Comparison of ENCODE assay signal across 23 cellular contexts in genomic region chr5:28516657-28517175, GRCh38.
A peak's percentile ranks its signal among the peaks of the same experiment; 100 is the strongest.
DNase-seq lines count a peak whose midpoint lies in the region; ATAC-seq and TF ChIP-seq lines count a peak whose summit lies in the region.
"Had no signal": no experiment of that assay in that cellular context is flagged by ENCODE, and none has a peak within 500 bp of the region (broad histone marks: within the 10 kb centered on the region; RNA-seq: fewer than 3 reads in every experiment).

No MANE protein-coding gene starts in this region.

- intact Hi-C loops in CD8-positive, alpha-beta T cell (cut with DNase I, micrococcal nuclease) = no loop called here

- H3K4me3 Mint-ChIP-seq in neural progenitor cell = no peak overlapping the region
- no peak overlapping the region for H3K4me3 Mint-ChIP-seq in CD8-positive, alpha-beta T cell
- H3K4me3 Mint-ChIP-seq: CD4-positive, alpha-beta T cell had no signal

- H3F3A ChIP-seq in neural progenitor cell (ENCODE audit: low read depth) = no peaks in the 10 kb centered on the region

- no peaks in the 10 kb centered on the region for H3K27me3 Mint-ChIP-seq in neural progenitor cell (ENCODE audit: insufficient read depth, low read depth)
- H3K27me3 Mint-ChIP-seq in CD8-positive, alpha-beta T cell (ENCODE audit: low read depth) = no peaks in the 10 kb centered on the region
- H3K27me3 Mint-ChIP-seq: CD4-positive, alpha-beta T cell had no signal

- no peak for TF ChIP-seq CTCF in neural progenitor cell (IDR thresholded peaks at IDR 0.05)
- TF ChIP-seq CTCF in CD8-positive, alpha-beta T cell (IDR thresholded peaks at IDR 0.05) = no peak

- H3K4me3 ChIP-seq in neural progenitor cell = no peak overlapping the region
- H3K4me3 ChIP-seq in CD8-positive, alpha-beta T cell (ENCODE audit: low read depth, low read length) = no peak overlapping the region
- H3K4me3 ChIP-seq: BLaER1 had no signal

- POLR2A ChIA-PET in CD8-positive, alpha-beta T cell (lab: Charles Lee) = no interaction called here

- peaks cover 19% of the 10 kb centered on the region for H3K4me1 ChIP-seq in neural progenitor cell
- H3K4me1 ChIP-seq in CD8-positive, alpha-beta T cell (ENCODE audit: insufficient read depth, low read length) = no peaks in the 10 kb centered on the region
- H3K4me1 ChIP-seq: Caco-2 had no signal

- peaks cover 10% of the 10 kb centered on the region for H3K9me3 Mint-ChIP-seq in neural progenitor cell
- H3K9me3 Mint-ChIP-seq in CD8-positive, alpha-beta T cell = peaks cover 21% of the 10 kb centered on the region

- no peaks in the 10 kb centered on the region for H4K20me1 ChIP-seq in neural progenitor cell (ENCODE audit: low read depth)
- H4K20me1 ChIP-seq: BLaER1 had no signal

- H3K27me3 ChIP-seq in neural progenitor cell = no peaks in the 10 kb centered on the region
- no peaks in the 10 kb centered on the region for H3K27me3 ChIP-seq in CD8-positive, alpha-beta T cell (ENCODE audit: insufficient read depth, low read length)
- H3K27me3 ChIP-seq: BLaER1 had no signal

- peak; percentile 55 for DNase-seq in astrocyte of the hippocampus (ENCODE audit: low read depth, low spot score)
- peak; percentile 31 for DNase-seq in iris pigment epithelial cell (ENCODE audit: low read depth)
- peak; percentile 75 for DNase-seq in neural progenitor cell (ENCODE audit: low spot score)
- DNase-seq in globus pallidus (ENCODE audit: low spot score) = no peak
- DNase-seq in CD8-positive, alpha-beta T cell = no peak
- no peak for DNase-seq in A172 (ENCODE audit: low spot score)
- DNase-seq: ACHN; Caco-2; CD4-positive, alpha-beta T cell; DMS 273 treated with DMSO at 0.1 percent for 48 hours; H7; MM.1S; NCI-H1092; NCI-H1436 treated with DMSO at 0.1 percent for 48 hours; NCI-H1930; NCI-H226; NCI-H524; NCI-H774; NK-92 treated with Interleukin-12 subunit alpha and Interleukin-12 subunit beta, amount 100 ng/mL, for 24 hours; SIG-M5; SK-N-SH had no signal

- H2AFZ ChIP-seq in neural progenitor cell (replicated peaks) = no peak overlapping the region

- CTCF ChIA-PET in CD8-positive, alpha-beta T cell (lab: Charles Lee) = no interaction called here

- ATAC-seq in CD8-positive, alpha-beta T cell = no peak
- no peak for ATAC-seq in HG03521 (IDR thresholded peaks at IDR 0.05; ENCODE audit: unreplicated experiment)

- H3K36me3 Mint-ChIP-seq in neural progenitor cell = no peaks in the 10 kb centered on the region
- H3K36me3 Mint-ChIP-seq in CD8-positive, alpha-beta T cell = no peaks in the 10 kb centered on the region

- H3K4me2 ChIP-seq in neural progenitor cell = peak overlapping the region; percentile 50
- H3K4me2 ChIP-seq: BLaER1, SK-N-SH had no signal

- peaks cover 8% of the 10 kb centered on the region for H3K36me3 ChIP-seq in neural progenitor cell
- H3K36me3 ChIP-seq in CD8-positive, alpha-beta T cell (ENCODE audit: insufficient read depth, low read length) = no peaks in the 10 kb centered on the region
- H3K36me3 ChIP-seq: BLaER1 had no signal

- no peaks in the 10 kb centered on the region for H3K79me2 ChIP-seq in neural progenitor cell (ENCODE audit: low read depth)

- no peak overlapping the region for H3K9ac ChIP-seq in neural progenitor cell
- H3K9ac ChIP-seq: BLaER1, SK-N-SH had no signal

- peaks cover under 1% of the 10 kb centered on the region for H3K9me3 ChIP-seq in neural progenitor cell (ENCODE audit: low read depth)
- H3K9me3 ChIP-seq in CD8-positive, alpha-beta T cell (ENCODE audit: low read length) = no peaks in the 10 kb centered on the region
- H3K9me3 ChIP-seq: SK-N-SH had no signal

- peaks cover 8% of the 10 kb centered on the region for H3K4me1 Mint-ChIP-seq in neural progenitor cell
- H3K4me1 Mint-ChIP-seq in CD8-positive, alpha-beta T cell (ENCODE audit: low read depth) = no peaks in the 10 kb centered on the region

- H3K27ac ChIP-seq in neural progenitor cell = no peak overlapping the region
- H3K27ac ChIP-seq in CD8-positive, alpha-beta T cell (ENCODE audit: low read depth, low read length) = no peak overlapping the region
- H3K27ac ChIP-seq: BLaER1 had no signal

- no peak overlapping the region for H3K27ac Mint-ChIP-seq in neural progenitor cell
- no peak overlapping the region for H3K27ac Mint-ChIP-seq in CD8-positive, alpha-beta T cell
- H3K27ac Mint-ChIP-seq: CD4-positive, alpha-beta T cell had no signal

Comparison
In these comparisons a context has a peak if more than half of its experiments do, and no peak if none do; other contexts are left out.
1. DNase-seq: peak in astrocyte of the hippocampus (single experiment), iris pigment epithelial cell (single experiment) and neural progenitor cell (single experiment); none in globus pallidus (single experiment), CD8-positive, alpha-beta T cell (0 of 7) and A172 (single experiment).